Comparison of ENCODE assay signal across 9 cellular contexts in the genomic region with DNA sequence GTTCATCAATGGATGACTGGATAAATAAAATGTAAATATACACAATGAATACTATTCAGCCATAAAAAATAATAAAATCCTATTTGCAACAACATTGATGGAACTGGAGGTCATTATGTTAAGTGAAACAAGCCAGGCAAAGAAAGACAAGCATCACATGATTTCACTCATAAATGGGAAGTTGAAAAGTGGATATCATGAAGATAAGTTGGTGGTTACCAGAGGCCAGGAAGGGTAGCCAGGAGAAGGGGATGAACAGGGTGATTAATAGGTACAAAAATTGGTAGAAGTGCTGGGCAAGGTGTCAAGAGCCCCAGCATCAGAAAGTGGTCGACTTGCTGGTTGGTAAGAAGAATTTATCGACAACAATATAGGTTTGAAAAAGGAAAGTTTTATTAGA. TPM values are rescaled to one million over a fixed set of nuclear protein-coding genes. Genes with fewer than 3 reads are reported as not detected.
DNase-seq lines count a peak whose midpoint lies in the region; ATAC-seq, FAIRE-seq and TF ChIP-seq lines count a peak whose summit lies in the region.
"Had no signal": no experiment of that assay in that cellular context is flagged by ENCODE, and none has a peak within 500 bp of the region (broad histone marks: within the 10 kb centered on the region; RNA-seq: fewer than 3 reads in every experiment).

No MANE protein-coding gene starts in this region.

- no peak overlapping the region for H3K18ac ChIP-seq in trophoblast cell (ENCODE audit: low read length)

- H4K20me1 ChIP-seq in HepG2 (ENCODE audit: insufficient read depth, low read length) = no peaks in the 10 kb centered on the region

- no peak overlapping the region for H4K91ac ChIP-seq in trophoblast cell (ENCODE audit: low read depth, low read length)

- H3K23ac ChIP-seq in trophoblast cell (ENCODE audit: low read length) = no peak overlapping the region

- no TSS peak for BruUV-seq in HepG2 (replicated peaks; lab: Mats Ljungman, UMichigan)

- TF ChIP-seq EP300 in HepG2 (IDR thresholded peaks at IDR 0.05; ENCODE audit: low read depth in 2 of 2, low read length in 2 of 2) (no peak), HepG2 (CRISPR knock-in tag; IDR thresholded peaks at IDR 0.05; ENCODE audit: borderline replicate concordance) (no peak)

- H3K27ac ChIP-seq in HepG2 (ENCODE audit: extremely low read length, insufficient read depth, low read length) (no peak overlapping the region), body of pancreas (no peak overlapping the region), trophoblast cell (ENCODE audit: low read depth, low read length) (no peak overlapping the region)

- POLR2A ChIA-PET in activated CD4-positive, alpha-beta memory T cell treated with anti-CD3 and anti-CD28 coated beads, Interleukin-2, amount 10 ng/mL, durations not matched to agents 7 days and 5 days (lab: Charles Lee) = interaction anchor here (0.6 to 2.4 kb wide), 4 partner anchors 8 to 20 kb away, joined by 3 to 18 read pairs (median 8); a partner anchor contains a TSS
- POLR2A ChIA-PET in HepG2 (lab: Yijun Ruan, JAX) = no interaction called here

- H3K79me2 ChIP-seq in HepG2 (ENCODE audit: insufficient read depth, low read length) (peaks cover 30% of the 10 kb centered on the region), trophoblast cell (ENCODE audit: control insufficient read depth, insufficient read depth, low read length, poor library complexity) (peaks cover 6% of the 10 kb centered on the region)

- H3K9ac ChIP-seq in HepG2 (ENCODE audit: insufficient read depth, low read depth, low read length) (peak overlapping the region; percentile 89; the same call in 1 of the 2 replicates), trophoblast cell (ENCODE audit: low read length) (no peak overlapping the region)

- no peak overlapping the region for H2AFZ ChIP-seq in HepG2 (ENCODE audit: low read length)
- no peak overlapping the region for H2AFZ ChIP-seq in trophoblast cell (ENCODE audit: insufficient read depth, low read length, poor library complexity)

- 57% methylated on average over 2 of the region's 2 CpGs for WGBS in HepG2 (ENCODE audit: low lambda C conversion rate)
- WGBS in body of pancreas, 2 donors = 72 to 83% methylated on average over 2 of the region's 2 CpGs
- WGBS in trophoblast cell (ENCODE audit: extremely low coverage, insufficient coverage, insufficient read length) = no CpG with 5 or more reads among the region's 2 CpGs

- H3K14ac ChIP-seq in trophoblast cell (ENCODE audit: low read length) = no peak overlapping the region

- in situ Hi-C loops in HepG2 (cut with HindIII; ENCODE audit: extremely low pct_ligation_motif_present, low pct_unique_long_range_greater_than_20kb) = no loop called here

- H3K36me3 Mint-ChIP-seq in stimulated activated naive CD8-positive, alpha-beta T cell treated with anti-CD3 and anti-CD28 coated beads, Interleukin-15, Interleukin-2, amounts not matched to agents 100 ng/mL and 50 ng/mL, for 24 hours (ENCODE audit: low read depth) = peaks cover 48% of the 10 kb centered on the region
- peaks cover 40% of the 10 kb centered on the region for H3K36me3 Mint-ChIP-seq in activated CD4-positive, alpha-beta memory T cell treated with anti-CD3 and anti-CD28 coated beads, Interleukin-2, amount 10 ng/mL, durations not matched to agents 7 days and 5 days (ENCODE audit: low read depth)

- H3K27me3 ChIP-seq in HepG2 (ENCODE audit: control insufficient read depth in 1 of 2, insufficient read depth in 2 of 2, low read length in 2 of 2) (no peaks in the 10 kb centered on the region), body of pancreas (no peaks in the 10 kb centered on the region), trophoblast cell (ENCODE audit: insufficient read depth, low read length) (no peaks in the 10 kb centered on the region)

- H4K8ac ChIP-seq in trophoblast cell (ENCODE audit: low read depth, low read length) = no peak overlapping the region

- intact Hi-C loops in HepG2 (cut with micrococcal nuclease; ENCODE audit: unreplicated experiment) (no loop called here), body of pancreas (cut with DNase I) (no loop called here)

- peaks cover 79% of the 10 kb centered on the region for H3K4me1 Mint-ChIP-seq in stimulated activated naive CD8-positive, alpha-beta T cell treated with anti-CD3 and anti-CD28 coated beads, Interleukin-15, Interleukin-2, amounts not matched to agents 100 ng/mL and 50 ng/mL, for 24 hours (ENCODE audit: low read depth)
- H3K4me1 Mint-ChIP-seq in activated CD4-positive, alpha-beta memory T cell treated with anti-CD3 and anti-CD28 coated beads, Interleukin-2, amount 10 ng/mL, durations not matched to agents 7 days and 5 days = peaks cover 66% of the 10 kb centered on the region

- peaks cover 7% of the 10 kb centered on the region for H3K79me1 ChIP-seq in trophoblast cell (ENCODE audit: low read length)

- no peak for ATAC-seq in stimulated activated naive CD8-positive, alpha-beta T cell treated with anti-CD3 and anti-CD28 coated beads, Interleukin-15, Interleukin-2, amounts not matched to agents 100 U/mL and 50 U/mL, for 24 hours
- ATAC-seq in HepG2 (no peak), body of pancreas (no peak)

- no peaks in the 10 kb centered on the region for H3K9me3 Mint-ChIP-seq in stimulated activated naive CD8-positive, alpha-beta T cell treated with anti-CD3 and anti-CD28 coated beads, Interleukin-15, Interleukin-2, amounts not matched to agents 100 ng/mL and 50 ng/mL, for 24 hours
- no peaks in the 10 kb centered on the region for H3K9me3 Mint-ChIP-seq in activated CD4-positive, alpha-beta memory T cell treated with anti-CD3 and anti-CD28 coated beads, Interleukin-2, amount 10 ng/mL, durations not matched to agents 7 days and 5 days

- no peak overlapping the region for H2BK12ac ChIP-seq in trophoblast cell (ENCODE audit: low read length)

- H3K36me3 ChIP-seq in HepG2 (replicated peaks in 1 of 2; ENCODE audit: control insufficient read depth in 1 of 2, insufficient read depth in 2 of 2, low read length in 2 of 2) = peaks cover 3 to 13% of the 10 kb centered on the region in 2 experiments
- peaks cover 0 to 3% of the 10 kb centered on the region in 2 donors for H3K36me3 ChIP-seq in body of pancreas (replicated peaks in 1 of 2; ENCODE audit: insufficient read depth in 1 of 2, low read depth in 2 of 2)
- peaks cover 7 to 19% of the 10 kb centered on the region in 2 experiments for H3K36me3 ChIP-seq in trophoblast cell (ENCODE audit: control insufficient read depth in 1 of 2, insufficient read depth in 2 of 2, low read length in 2 of 2)

- TF ChIP-seq POLR2A in HepG2 (IDR thresholded peaks at IDR 0.05; ENCODE audit: insufficient read depth in 1 of 2, low read depth in 2 of 2, low read length in 2 of 2) (no peak), body of pancreas (IDR thresholded peaks at IDR 0.05) (no peak)

- TF ChIP-seq RAD21 in HepG2 (CRISPR knock-in tag; IDR thresholded peaks at IDR 0.05) = no peak

- H3K4me3 ChIP-seq in HepG2 (replicated peaks in 1 of 3; ENCODE audit: insufficient read depth in 1 of 3, low read depth in 2 of 3, low read length in 3 of 3) = peak overlapping the region; percentile 77 to 88 (median 83); a peak in 5 of 6 replicates
- H3K4me3 ChIP-seq in body of pancreas = no peak overlapping the region
- no peak overlapping the region for H3K4me3 ChIP-seq in trophoblast cell (ENCODE audit: low read depth, low read length)

- FAIRE-seq in HepG2 (lab: Jason Lieb, UNC) = peak; percentile 18

- no peak overlapping the region for H2BK120ac ChIP-seq in trophoblast cell (ENCODE audit: insufficient read depth, low read length, poor library complexity)

- H4K12ac ChIP-seq in trophoblast cell (ENCODE audit: low read depth, low read length) = no peak overlapping the region

- peak overlapping the region; percentile 97 for H3K27ac Mint-ChIP-seq in stimulated activated naive CD8-positive, alpha-beta T cell treated with anti-CD3 and anti-CD28 coated beads, Interleukin-15, Interleukin-2, amounts not matched to agents 100 ng/mL and 50 ng/mL, for 24 hours
- H3K27ac Mint-ChIP-seq in activated CD4-positive, alpha-beta memory T cell treated with anti-CD3 and anti-CD28 coated beads, Interleukin-2, amount 10 ng/mL, durations not matched to agents 7 days and 5 days = peak overlapping the region; percentile 96

- CTCF ChIA-PET in activated CD4-positive, alpha-beta memory T cell treated with anti-CD3 and anti-CD28 coated beads, Interleukin-2, amount 10 ng/mL, durations not matched to agents 7 days and 5 days (lab: Charles Lee) = no interaction called here
- CTCF ChIA-PET in HepG2 (lab: Yijun Ruan, JAX; ENCODE audit: low intra/inter-chr PET ratio, low total read pairs) = no interaction called here

- H2AK5ac ChIP-seq in trophoblast cell (ENCODE audit: low read length) = no peak overlapping the region

- peak overlapping the region; percentile 74 for H3K4me2 ChIP-seq in HepG2 (ENCODE audit: low read depth, low read length)
- H3K4me2 ChIP-seq in trophoblast cell (ENCODE audit: low read length) = no peak overlapping the region

- H3K4ac ChIP-seq in trophoblast cell (ENCODE audit: low read depth, low read length) = no peak overlapping the region

- H3K4me1 ChIP-seq in HepG2 (ENCODE audit: insufficient read depth, low read length) = peaks cover 44% of the 10 kb centered on the region
- peaks cover 33% of the 10 kb centered on the region for H3K4me1 ChIP-seq in body of pancreas
- no peaks in the 10 kb centered on the region for H3K4me1 ChIP-seq in trophoblast cell (ENCODE audit: control insufficient read depth in 1 of 2, insufficient read depth in 2 of 2, low read length in 2 of 2)

- H3K4me3 Mint-ChIP-seq in stimulated activated naive CD8-positive, alpha-beta T cell treated with anti-CD3 and anti-CD28 coated beads, Interleukin-15, Interleukin-2, amounts not matched to agents 100 ng/mL and 50 ng/mL, for 24 hours = peak overlapping the region; percentile 99
- peak overlapping the region; percentile 98 for H3K4me3 Mint-ChIP-seq in activated CD4-positive, alpha-beta memory T cell treated with anti-CD3 and anti-CD28 coated beads, Interleukin-2, amount 10 ng/mL, durations not matched to agents 7 days and 5 days

- H3K9me3 ChIP-seq in HepG2 (ENCODE audit: low read length) = no peaks in the 10 kb centered on the region
- H3K9me3 ChIP-seq in body of pancreas = no peaks in the 10 kb centered on the region
- no peaks in the 10 kb centered on the region for H3K9me3 ChIP-seq in trophoblast cell (ENCODE audit: insufficient read depth, low read depth, low read length)

- no peaks in the 10 kb centered on the region for H3K27me3 Mint-ChIP-seq in stimulated activated naive CD8-positive, alpha-beta T cell treated with anti-CD3 and anti-CD28 coated beads, Interleukin-15, Interleukin-2, amounts not matched to agents 100 ng/mL and 50 ng/mL, for 24 hours
- H3K27me3 Mint-ChIP-seq in activated CD4-positive, alpha-beta memory T cell treated with anti-CD3 and anti-CD28 coated beads, Interleukin-2, amount 10 ng/mL, durations not matched to agents 7 days and 5 days = no peaks in the 10 kb centered on the region

- H2BK5ac ChIP-seq in trophoblast cell (ENCODE audit: low read depth, low read length, poor library complexity) = no peak overlapping the region

- DNase-seq in stimulated activated naive CD8-positive, alpha-beta T cell treated with anti-CD3 and anti-CD28 coated beads, Interleukin-15, Interleukin-2, amounts not matched to agents 100 U/mL and 50 U/mL, for 24 hours = no peak
- DNase-seq in activated CD4-positive, alpha-beta memory T cell treated with anti-CD3 and anti-CD28 coated beads, Interleukin-2, amount 10 ng/mL, durations not matched to agents 7 days and 5 days = no peak
- DNase-seq in HepG2 (ENCODE audit: low spot score) (no peak), body of pancreas (no peak), trophoblast cell (no peak), DMS114 treated with DMSO at 0.1 percent for 48 hours (lab: John Stamatoyannopoulos, UW; ENCODE audit: unreplicated experiment) (no peak), NCI-H1105 (lab: John Stamatoyannopoulos, UW) (no peak)
- DNase-seq: dermis blood vessel endothelial cell had no signal

- TF ChIP-seq CTCF in HepG2 (CRISPR knock-in tag; IDR thresholded peaks at IDR 0.05) (no peak), body of pancreas (IDR thresholded peaks at IDR 0.05) (no peak)

RNA-seq across cellular contexts. Expression of a gene that starts 1.3 kb away (rescaled TPM):
- total RNA-seq in activated CD4-positive, alpha-beta memory T cell treated with anti-CD3 and anti-CD28 coated beads, Interleukin-2, amount 10 ng/mL, durations not matched to agents 7 days and 5 days = 100 to 1,000 TPM; 261 to 275 TPM
- 296 and 409 TPM in 2 replicates for total RNA-seq in HepG2 (2016; rRNA removed; fragmentation: Illumina TruSeq; extraction: Trizol)
- 134 and 137 TPM in 2 replicates for total RNA-seq in HepG2 (2016; cell fraction: cytosol; rRNA removed; fragmentation: Illumina TruSeq; extraction: Trizol; ENCODE audit: low read depth)
- total RNA-seq in HepG2 (2016; cell fraction: insoluble cytoplasmic fraction; rRNA removed; fragmentation: Illumina TruSeq; extraction: Trizol) = 293 and 390 TPM in 2 replicates
- total RNA-seq in HepG2 (2016; cell fraction: membrane; rRNA removed; fragmentation: Illumina TruSeq; extraction: Trizol) = 183 and 197 TPM in 2 replicates
- 97.3 and 108 TPM in 2 replicates for total RNA-seq in HepG2 (2016; cell fraction: nucleus; rRNA removed; fragmentation: Illumina TruSeq; extraction: Trizol)
- polyA plus RNA-seq in HepG2 (2011; rRNA removed) = 160 and 212 TPM in 2 replicates
- 157 and 186 TPM in 2 replicates for polyA plus RNA-seq in HepG2 (2011; cell fraction: cytosol; rRNA removed)
- polyA plus RNA-seq in HepG2 (2011; cell fraction: nucleus; rRNA removed) = 39.0 and 44.4 TPM in 2 replicates
- polyA plus RNA-seq in HepG2 (2012) = 232 and 305 TPM in 2 replicates
- 218 and 228 TPM in 2 replicates for polyA plus RNA-seq in HepG2 (2016; cell fraction: cytosol; fragmentation: Illumina TruSeq; extraction: Trizol; ENCODE audit: low read depth)
- polyA plus RNA-seq in HepG2 (2016; cell fraction: insoluble cytoplasmic fraction; fragmentation: Illumina TruSeq; extraction: Trizol; ENCODE audit: low read depth) = 522 and 557 TPM in 2 replicates
- 199 and 221 TPM in 2 replicates for polyA plus RNA-seq in HepG2 (2016; cell fraction: membrane; fragmentation: Illumina TruSeq; extraction: Trizol; ENCODE audit: low read depth)
- 223 and 234 TPM in 2 replicates for polyA plus RNA-seq in HepG2 (2016; cell fraction: nucleus; fragmentation: Illumina TruSeq; extraction: Trizol; ENCODE audit: insufficient read depth, low read depth)
- polyA minus RNA-seq in HepG2 (2011; rRNA and poly(A)+ RNA removed; ENCODE audit: low replicate concordance) = 24.0 and 53.8 TPM in 2 replicates
- polyA minus RNA-seq in HepG2 (2011; cell fraction: cytosol; rRNA and poly(A)+ RNA removed) = 52.3 and 53.9 TPM in 2 replicates
- 28.7 and 42.4 TPM in 2 replicates for polyA minus RNA-seq in HepG2 (2011; cell fraction: nucleus; rRNA and poly(A)+ RNA removed)
- total RNA-seq in body of pancreas = 100 to 1,000 TPM in 1 of 2 donors, 10 to 100 TPM in 1; 88.3 to 110 TPM
- polyA plus RNA-seq in trophoblast cell (2013) = 191 and 200 TPM in 2 replicates

RNA-seq across cellular contexts. Expression of a gene that starts 19.5 kb away (rescaled TPM):
- total RNA-seq in activated CD4-positive, alpha-beta memory T cell treated with anti-CD3 and anti-CD28 coated beads, Interleukin-2, amount 10 ng/mL, durations not matched to agents 7 days and 5 days = 1 to 10 TPM; 8.0 TPM
- total RNA-seq in HepG2 (2016; rRNA removed; fragmentation: Illumina TruSeq; extraction: Trizol) (0.07 TPM in 2 replicates), body of pancreas (under 1 TPM in 1 of 2 donors, not detected in 1; under 0.01 TPM)
- total RNA-seq in HepG2 (2016; cell fraction: cytosol; rRNA removed; fragmentation: Illumina TruSeq; extraction: Trizol; ENCODE audit: low read depth) = not detected in 2 replicates
- total RNA-seq in HepG2 (2016; cell fraction: insoluble cytoplasmic fraction; rRNA removed; fragmentation: Illumina TruSeq; extraction: Trizol) = 0.11 and 0.12 TPM in 2 replicates
- 0.03 and 0.15 TPM in 2 replicates for total RNA-seq in HepG2 (2016; cell fraction: membrane; rRNA removed; fragmentation: Illumina TruSeq; extraction: Trizol)
- total RNA-seq in HepG2 (2016; cell fraction: nucleus; rRNA removed; fragmentation: Illumina TruSeq; extraction: Trizol) = not detected in 2 replicates
- polyA plus RNA-seq in HepG2 (2011; rRNA removed) = not detected in 2 replicates
- polyA plus RNA-seq in HepG2 (2011; cell fraction: cytosol; rRNA removed) = 0.03 TPM in 1 of 2 replicates, not detected in the other
- polyA plus RNA-seq in HepG2 (2011; cell fraction: nucleus; rRNA removed) = not detected in 2 replicates
- not detected in 2 replicates for polyA plus RNA-seq in HepG2 (2012)
- polyA plus RNA-seq in HepG2 (2016; cell fraction: cytosol; fragmentation: Illumina TruSeq; extraction: Trizol; ENCODE audit: low read depth) = not detected in 2 replicates
- 0.16 TPM in 1 of 2 replicates, not detected in the other for polyA plus RNA-seq in HepG2 (2016; cell fraction: insoluble cytoplasmic fraction; fragmentation: Illumina TruSeq; extraction: Trizol; ENCODE audit: low read depth)
- polyA plus RNA-seq in HepG2 (2016; cell fraction: membrane; fragmentation: Illumina TruSeq; extraction: Trizol; ENCODE audit: low read depth) = 0.05 TPM in 1 of 2 replicates, not detected in the other
- 0.07 TPM in 1 of 2 replicates, not detected in the other for polyA plus RNA-seq in HepG2 (2016; cell fraction: nucleus; fragmentation: Illumina TruSeq; extraction: Trizol; ENCODE audit: insufficient read depth, low read depth)
- polyA minus RNA-seq in HepG2 (2011; rRNA and poly(A)+ RNA removed; ENCODE audit: low replicate concordance) = 1.3 TPM in 1 of 2 replicates, not detected in the other
- not detected in 2 replicates for polyA minus RNA-seq in HepG2 (2011; cell fraction: cytosol; rRNA and poly(A)+ RNA removed)
- polyA minus RNA-seq in HepG2 (2011; cell fraction: nucleus; rRNA and poly(A)+ RNA removed) = not detected in 2 replicates
- 0.04 and 0.10 TPM in 2 replicates for polyA plus RNA-seq in trophoblast cell (2013)

Comparison
In these comparisons a context has a peak if more than half of its experiments do, and no peak if none do; other contexts are left out.
1. H3K4me3 ChIP-seq: peak in HepG2 (3 of 3); none in body of pancreas (0 of 2) and trophoblast cell (single experiment).